ENCODE assay signal across 9 cellular contexts in genomic region chr15:85583404-85584390, GRCh38.
DNase-seq lines count a peak whose midpoint lies in the region; ATAC-seq, FAIRE-seq and TF ChIP-seq lines count a peak whose summit lies in the region.
"Had no signal": no experiment of that assay in that cellular context is flagged by ENCODE, and none has a peak within 500 bp of the region (broad histone marks: within the 10 kb centered on the region; RNA-seq: fewer than 3 reads in every experiment).

No MANE protein-coding gene starts in this region.

- H3K27me3 ChIP-seq in hepatocyte = no peaks in the 10 kb centered on the region

- peaks cover 77% of the 10 kb centered on the region for H3K4me1 Mint-ChIP-seq in activated T-cell treated with anti-CD3 and anti-CD28 coated beads, Interleukin-2, amount 50 U/mL, for 4 hours (ENCODE audit: low read depth)

- H3K9me3 ChIP-seq in hepatocyte (ENCODE audit: low read depth) = no peaks in the 10 kb centered on the region

- H3K9me2 ChIP-seq in hepatocyte (replicated peaks; ENCODE audit: insufficient read depth) = no peaks in the 10 kb centered on the region

- ATAC-seq in GM19467 (IDR thresholded peaks at IDR 0.05; ENCODE audit: unreplicated experiment) = peak; percentile 40
- peak; percentile 33 to 53 for ATAC-seq in activated T-cell treated with anti-CD3 and anti-CD28 coated beads, Interleukin-2, amount 50 U/mL, for 4 hours
- no peak for ATAC-seq in GM21526 (IDR thresholded peaks at IDR 0.05; ENCODE audit: low FRiP score, unreplicated experiment)
- ATAC-seq: Panc1 had no signal

- no peak for FAIRE-seq in D721Med (lab: Jason Lieb, UNC)

- no peak for TF ChIP-seq CTCF in hepatocyte (IDR thresholded peaks at IDR 0.05; ENCODE audit: poor library complexity)
- no peak for TF ChIP-seq CTCF in D721Med (IDR thresholded peaks at IDR 0.05; ENCODE audit: insufficient read depth, missing control alignments)

- peak; percentile 73 for DNase-seq in Daoy (ENCODE audit: low read depth)
- peak; percentile 35 for DNase-seq in HK-2 (ENCODE audit: unreplicated experiment)
- DNase-seq in activated T-cell treated with anti-CD3 and anti-CD28 coated beads, Interleukin-2, amount 50 U/mL, for 4 hours = peak; percentile 6
- no peak for DNase-seq in hepatocyte (ENCODE audit: low spot score)
- DNase-seq in stimulated activated CD8-positive, alpha-beta memory T cell treated with anti-CD3 and anti-CD28 coated beads, Interleukin-7, amount 100 ng/mL, for 48 hours (ENCODE audit: extremely low read depth in 1 of 2, low read depth in 1 of 2) = peak; percentile 28 to 71
- no peak for DNase-seq in D721Med (ENCODE audit: insufficient read length, low spot score)

- H3K4me3 Mint-ChIP-seq in activated T-cell treated with anti-CD3 and anti-CD28 coated beads, Interleukin-2, amount 50 U/mL, for 4 hours = peak overlapping the region; percentile 85

- H2AFZ ChIP-seq in hepatocyte = no peak overlapping the region

- no peaks in the 10 kb centered on the region for H3K36me3 ChIP-seq in hepatocyte (replicated peaks; ENCODE audit: insufficient read depth, low read depth)

- H3K27me3 Mint-ChIP-seq in activated T-cell treated with anti-CD3 and anti-CD28 coated beads, Interleukin-2, amount 50 U/mL, for 4 hours (ENCODE audit: low read depth) = no peaks in the 10 kb centered on the region

- no peak overlapping the region for H3K4me3 ChIP-seq in hepatocyte

- H3K27ac ChIP-seq in hepatocyte = no peak overlapping the region

- peaks cover 42% of the 10 kb centered on the region for H3K4me1 ChIP-seq in hepatocyte (ENCODE audit: insufficient read depth)

- no peaks in the 10 kb centered on the region for H3K9me3 Mint-ChIP-seq in activated T-cell treated with anti-CD3 and anti-CD28 coated beads, Interleukin-2, amount 50 U/mL, for 4 hours

- peaks cover 55% of the 10 kb centered on the region for H3K36me3 Mint-ChIP-seq in activated T-cell treated with anti-CD3 and anti-CD28 coated beads, Interleukin-2, amount 50 U/mL, for 4 hours (ENCODE audit: insufficient read depth)

- peaks cover 70% of the 10 kb centered on the region for H3K79me2 ChIP-seq in hepatocyte

- 88% methylated on average over 8 of the region's 8 CpGs for WGBS in hepatocyte (ENCODE audit: low lambda C conversion rate, missing lambda C conversion rate)

- peak overlapping the region; percentile 70 for H3K4me2 ChIP-seq in hepatocyte

- peaks cover 6% of the 10 kb centered on the region for H4K20me1 ChIP-seq in hepatocyte (ENCODE audit: insufficient read depth, poor library complexity, severe bottlenecking)

Comparison
In these comparisons a context has a peak if more than half of its experiments do, and no peak if none do; other contexts are left out.
1. DNase-seq: peak in Daoy (single experiment), HK-2 (single experiment), activated T-cell treated with anti-CD3 and anti-CD28 coated beads, Interleukin-2, amount 50 U/mL, for 4 hours (single experiment) and stimulated activated CD8-positive, alpha-beta memory T cell treated with anti-CD3 and anti-CD28 coated beads, Interleukin-7, amount 100 ng/mL, for 48 hours (2 of 2); none in hepatocyte (single experiment) and D721Med (single experiment).